Comparison of ENCODE assay signal across 20 cellular contexts in genomic region chrX:69215161-69215560, GRCh38. TPM values are rescaled to one million over a fixed set of nuclear protein-coding genes. Genes with fewer than 3 reads are reported as not detected.
DNase-seq lines count a peak whose midpoint lies in the region; ATAC-seq and TF ChIP-seq lines count a peak whose summit lies in the region.
"Had no signal": no experiment of that assay in that cellular context is flagged by ENCODE, and none has a peak within 500 bp of the region (broad histone marks: within the 10 kb centered on the region; RNA-seq: fewer than 3 reads in every experiment).

No MANE protein-coding gene starts in this region.

- no peaks in the 10 kb centered on the region for H3K9me2 ChIP-seq in OCI-LY7 (ENCODE audit: insufficient read depth, low read length)

- no peak overlapping the region for H3K18ac ChIP-seq in neuronal stem cell (ENCODE audit: low read length)

- H3K27ac ChIP-seq in neuronal stem cell (replicated peaks; ENCODE audit: low read length) (no peak overlapping the region), OCI-LY7 (ENCODE audit: low read depth, low read length, poor library complexity, severe bottlenecking) (no peak overlapping the region)
- H3K27ac ChIP-seq: BLaER1 had no signal

- no TSS peak for BruUV-seq in OCI-LY7 (replicated peaks; lab: Mats Ljungman, UMichigan)

- peak; percentile 51 for DNase-seq in chondrocyte (ENCODE audit: low spot score)
- no peak for DNase-seq in neuronal stem cell (ENCODE audit: low spot score)
- DNase-seq in OCI-LY7 (ENCODE audit: low spot score), result no peak
- DNase-seq in midbrain (lab: John Stamatoyannopoulos, UW), result no peak
- DNase-seq: 8988T; ACHN; BE2C; C1 segment of cervical spinal cord; CD4-positive, alpha-beta memory T cell; CD4-positive, CD25-positive, alpha-beta regulatory T cell; CD8-positive, alpha-beta memory T cell; COR-L47; DMS 273 treated with DMSO at 0.1 percent for 48 hours; DND-41; EL; GDM1 had no signal

- peaks cover 0 to 32% (median 0%) of the 10 kb centered on the region in 3 experiments for H3K27me3 ChIP-seq in neuronal stem cell (ENCODE audit: control insufficient read depth in 3 of 3, insufficient read depth in 3 of 3, low read depth in 1 of 3, low read length in 3 of 3)
- H3K27me3 ChIP-seq: BE2C had no signal

- no peak overlapping the region for H4K8ac ChIP-seq in neuronal stem cell (ENCODE audit: low read depth, low read length)

- no peak overlapping the region for H3K23ac ChIP-seq in neuronal stem cell (ENCODE audit: low read depth, low read length, poor library complexity)

- no CpG with 5 or more reads among the region's 8 CpGs for WGBS in neuronal stem cell (ENCODE audit: extremely low coverage in 2 of 2, insufficient read length in 2 of 2, insufficient replicate concordance in 1 of 2), 2 donors

- H3K36me3 Mint-ChIP-seq in chondrocyte (ENCODE audit: low read depth), result no peaks in the 10 kb centered on the region
- H3K36me3 Mint-ChIP-seq: CD14-positive monocyte; CD4-positive, alpha-beta memory T cell; CD4-positive, CD25-positive, alpha-beta regulatory T cell; CD8-positive, alpha-beta memory T cell had no signal

- no peak overlapping the region for H3K4ac ChIP-seq in neuronal stem cell (ENCODE audit: low read length)

- H3K27me3 Mint-ChIP-seq in chondrocyte (ENCODE audit: low read depth), result no peaks in the 10 kb centered on the region
- H3K27me3 Mint-ChIP-seq: CD4-positive, alpha-beta memory T cell; CD4-positive, CD25-positive, alpha-beta regulatory T cell had no signal

- H3K4me2 ChIP-seq in neuronal stem cell (ENCODE audit: insufficient read depth, low read length, poor library complexity, severe bottlenecking), result no peak overlapping the region
- no peak overlapping the region for H3K4me2 ChIP-seq in OCI-LY7 (ENCODE audit: low read length)
- H3K4me2 ChIP-seq: BLaER1 had no signal

- POLR2A ChIA-PET in OCI-LY7 (lab: Charles Lee), result no interaction called here

- H3K14ac ChIP-seq in neuronal stem cell (ENCODE audit: low read length), result no peak overlapping the region

- H3K4me1 ChIP-seq in neuronal stem cell (ENCODE audit: control insufficient read depth in 2 of 2, insufficient read depth in 1 of 2, low read depth in 1 of 2, low read length in 2 of 2) (peaks cover 1 to 7% of the 10 kb centered on the region in 2 donors), OCI-LY7 (ENCODE audit: insufficient read depth, low read length, poor library complexity, severe bottlenecking) (no peaks in the 10 kb centered on the region)
- H3K4me1 ChIP-seq: BE2C, BLaER1 had no signal

- no peak overlapping the region for H3K9ac ChIP-seq in neuronal stem cell (ENCODE audit: low read depth, low read length, poor library complexity)
- H3K9ac ChIP-seq: BLaER1 had no signal

- no peak overlapping the region for H3K4me3 ChIP-seq in neuronal stem cell (ENCODE audit: low read length in 2 of 2)
- no peak overlapping the region for H3K4me3 ChIP-seq in OCI-LY7 (ENCODE audit: low read depth, low read length, poor library complexity, severe bottlenecking)
- H3K4me3 ChIP-seq: BLaER1, GM12878 had no signal

- H3K36me3 ChIP-seq in neuronal stem cell (replicated peaks in 1 of 2; ENCODE audit: control insufficient read depth in 2 of 2, insufficient read depth in 2 of 2, low read length in 2 of 2) (no peaks in the 10 kb centered on the region), OCI-LY7 (ENCODE audit: insufficient read depth, low read length) (no peaks in the 10 kb centered on the region)
- H3K36me3 ChIP-seq: BE2C, BLaER1 had no signal

- H2BK12ac ChIP-seq in neuronal stem cell (ENCODE audit: low read length), result no peak overlapping the region

- TF ChIP-seq CTCF in chondrocyte (IDR thresholded peaks at IDR 0.05) (no peak), OCI-LY7 (conservative IDR thresholded peaks at IDR 0.05; ENCODE audit: low read length) (no peak)

- no peaks in the 10 kb centered on the region for H3K79me1 ChIP-seq in neuronal stem cell (ENCODE audit: low read depth, low read length)

- CTCF ChIA-PET in OCI-LY7 (lab: Charles Lee; ENCODE audit: unreplicated experiment), result no interaction called here

- H4K91ac ChIP-seq in neuronal stem cell (ENCODE audit: low read depth, low read length, poor library complexity), result no peak overlapping the region

- H3K4me1 Mint-ChIP-seq in chondrocyte (ENCODE audit: low read depth), result no peaks in the 10 kb centered on the region
- H3K4me1 Mint-ChIP-seq: CD14-positive monocyte; CD4-positive, alpha-beta memory T cell; CD4-positive, CD25-positive, alpha-beta regulatory T cell; CD8-positive, alpha-beta memory T cell had no signal

- H2AK5ac ChIP-seq in neuronal stem cell (ENCODE audit: low read depth, low read length), result peak overlapping the region; percentile 56

- H2BK5ac ChIP-seq in neuronal stem cell (ENCODE audit: low read length), result no peak overlapping the region

- no peak overlapping the region for H3K27ac Mint-ChIP-seq in chondrocyte (ENCODE audit: unreplicated experiment)
- H3K27ac Mint-ChIP-seq: CD14-positive monocyte had no signal

- no peak overlapping the region for H2AFZ ChIP-seq in neuronal stem cell (ENCODE audit: low read length)
- H2AFZ ChIP-seq in OCI-LY7 (ENCODE audit: low read length), result no peak overlapping the region

- H2BK15ac ChIP-seq in neuronal stem cell (ENCODE audit: low read length), result no peak overlapping the region

- no peaks in the 10 kb centered on the region for H3K79me2 ChIP-seq in OCI-LY7 (ENCODE audit: insufficient read depth, low read depth, low read length)

- H3K4me3 Mint-ChIP-seq in chondrocyte (ENCODE audit: unreplicated experiment), result no peak overlapping the region
- H3K4me3 Mint-ChIP-seq: CD14-positive monocyte; CD4-positive, alpha-beta memory T cell; CD4-positive, CD25-positive, alpha-beta regulatory T cell; CD8-positive, alpha-beta memory T cell had no signal

- H3K9me3 ChIP-seq in neuronal stem cell (replicated peaks in 1 of 2; ENCODE audit: control insufficient read depth in 2 of 2, insufficient read depth in 1 of 2, low read depth in 1 of 2, low read length in 2 of 2), result no peaks in the 10 kb centered on the region
- no peaks in the 10 kb centered on the region for H3K9me3 ChIP-seq in OCI-LY7 (ENCODE audit: low read length)
- H3K9me3 ChIP-seq: BE2C, BLaER1 had no signal

- no peaks in the 10 kb centered on the region for H4K20me1 ChIP-seq in OCI-LY7 (ENCODE audit: insufficient read depth, low read length)

- no peak overlapping the region for H2BK120ac ChIP-seq in neuronal stem cell (ENCODE audit: low read depth, low read length)

- no peaks in the 10 kb centered on the region for H3K9me3 Mint-ChIP-seq in chondrocyte (ENCODE audit: low read depth)
- H3K9me3 Mint-ChIP-seq: CD4-positive, alpha-beta memory T cell; CD4-positive, CD25-positive, alpha-beta regulatory T cell; CD8-positive, alpha-beta memory T cell had no signal

- no peak for ATAC-seq in HG02763 (IDR thresholded peaks at IDR 0.05; ENCODE audit: unreplicated experiment)
- ATAC-seq: GM12878 had no signal

- intact Hi-C loops in OCI-LY7 (cut with micrococcal nuclease; ENCODE audit: unreplicated experiment), result loop anchor here (10.0 kb wide), 1 partner anchor 80 kb away; no protein-coding TSS in a partner anchor

RNA-seq across cellular contexts. Expression of gene PJA1, which starts 49.9 kb away (rescaled TPM):
- total RNA-seq in chondrocyte (20.7 to 34.8 TPM (median 30.1 TPM) in 3 replicates), OCI-LY7 (2022) (18.4 and 20.8 TPM in 2 replicates)
- polyA plus RNA-seq in neuronal stem cell (2013, experiment 1 of 2), result 68.9 TPM
- 73.4 TPM for polyA plus RNA-seq in neuronal stem cell (2013, experiment 2 of 2)
- total RNA-seq in OCI-LY7 (2014; rRNA removed; shearing (Covaris generic)), result 20.2 and 23.6 TPM in 2 replicates
